ENCODE assay signal across 8 cellular contexts in genomic region chr13:93227906-93228801, GRCh38. TPM values are rescaled to one million over a fixed set of nuclear protein-coding genes. Genes with fewer than 3 reads are reported as not detected.
DNase-seq lines count a peak whose midpoint lies in the region; ATAC-seq and TF ChIP-seq lines count a peak whose summit lies in the region.

No MANE protein-coding gene starts in this region.

- POLR2A ChIA-PET in CD4-positive, alpha-beta T cell (lab: Charles Lee): no interaction called here

- no peak overlapping the region for H3K4me3 Mint-ChIP-seq in CD4-positive, alpha-beta T cell

- ATAC-seq in GM18505 (IDR thresholded peaks at IDR 0.05; ENCODE audit: unreplicated experiment) (peak; percentile 43), HG02870 (IDR thresholded peaks at IDR 0.05; ENCODE audit: unreplicated experiment) (no peak)
- no peak for ATAC-seq in CD4-positive, alpha-beta T cell (ENCODE audit: poor library complexity)

- H3K4me3 ChIP-seq in astrocyte of the spinal cord (ENCODE audit: low read depth, low read length) (peak overlapping the region; percentile 83), iPS-18c (ENCODE audit: insufficient read depth, low read depth, low read length) (peak overlapping the region; percentile 82), skeletal muscle cell (ENCODE audit: low read depth, low read length) (peak overlapping the region; percentile 94)

- H3K9me3 ChIP-seq in iPS-18c (ENCODE audit: control insufficient read depth, insufficient read depth, low read length): no peaks in the 10 kb centered on the region
- no peaks in the 10 kb centered on the region for H3K9me3 ChIP-seq in CD4-positive, alpha-beta T cell (ENCODE audit: control insufficient read depth, low read length)

- no peaks in the 10 kb centered on the region for H3K9me3 Mint-ChIP-seq in CD4-positive, alpha-beta T cell

- H3K27ac Mint-ChIP-seq in CD4-positive, alpha-beta T cell: no peak overlapping the region

- H3K4me1 Mint-ChIP-seq in CD4-positive, alpha-beta T cell (ENCODE audit: low read depth): no peaks in the 10 kb centered on the region

- H3K27me3 Mint-ChIP-seq in CD4-positive, alpha-beta T cell: peaks cover 52% of the 10 kb centered on the region

- in situ Hi-C loops in astrocyte of the spinal cord (cut with HindIII; ENCODE audit: low sequenced_read_pairs): no loop called here

- peak; percentile 76 for TF ChIP-seq CTCF in astrocyte of the spinal cord (IDR thresholded peaks at IDR 0.05; ENCODE audit: low read depth, low read length)
- no peak for TF ChIP-seq CTCF in CD4-positive, alpha-beta T cell (IDR thresholded peaks at IDR 0.05)

- DNase-seq in NCI-H2107 treated with DMSO at 0.1 percent for 48 hours (lab: John Stamatoyannopoulos, UW; ENCODE audit: unreplicated experiment): peak; percentile 44
- peak; percentile 92 for DNase-seq in astrocyte of the spinal cord (ENCODE audit: low read depth, low spot score)
- no peak for DNase-seq in skeletal muscle cell (ENCODE audit: low read depth)
- DNase-seq in CD4-positive, alpha-beta T cell: no peak
- DNase-seq in COLO829 (ENCODE audit: low spot score): no peak

- no peak overlapping the region for H3K27ac ChIP-seq in CD4-positive, alpha-beta T cell (ENCODE audit: low read depth, low read length)

- no peak for TF ChIP-seq POLR2A in GM18505 (IDR thresholded peaks at IDR 0.05; ENCODE audit: borderline replicate concordance, extremely low read depth, insufficient read depth, insufficient read length)

- no peaks in the 10 kb centered on the region for H3K36me3 Mint-ChIP-seq in CD4-positive, alpha-beta T cell (ENCODE audit: low read depth)

- CTCF ChIA-PET in CD4-positive, alpha-beta T cell (lab: Charles Lee): no interaction called here

- intact Hi-C loops in CD4-positive, alpha-beta T cell (cut with DNase I, micrococcal nuclease): no loop called here

- peaks cover 52% of the 10 kb centered on the region for H3K27me3 ChIP-seq in CD4-positive, alpha-beta T cell (ENCODE audit: control insufficient read depth, insufficient read depth, low read length)

RNA-seq across cellular contexts. Expression of gene GPC6, which starts 1.5 kb away (rescaled TPM):
- not detected for total RNA-seq in CD4-positive, alpha-beta T cell

Comparison
In these comparisons a context has a peak if more than half of its experiments do, and no peak if none do; other contexts are left out.
1. DNase-seq: peak in NCI-H2107 treated with DMSO at 0.1 percent for 48 hours (single experiment) and astrocyte of the spinal cord (single experiment); none in skeletal muscle cell (single experiment), CD4-positive, alpha-beta T cell (0 of 10) and COLO829 (single experiment).
2. Peak in every context shown above with its lines, with median percentiles within 50 percentile points of each other: H3K4me3 ChIP-seq.